ENCODE assay signal across 10 cellular contexts in the genomic region with DNA sequence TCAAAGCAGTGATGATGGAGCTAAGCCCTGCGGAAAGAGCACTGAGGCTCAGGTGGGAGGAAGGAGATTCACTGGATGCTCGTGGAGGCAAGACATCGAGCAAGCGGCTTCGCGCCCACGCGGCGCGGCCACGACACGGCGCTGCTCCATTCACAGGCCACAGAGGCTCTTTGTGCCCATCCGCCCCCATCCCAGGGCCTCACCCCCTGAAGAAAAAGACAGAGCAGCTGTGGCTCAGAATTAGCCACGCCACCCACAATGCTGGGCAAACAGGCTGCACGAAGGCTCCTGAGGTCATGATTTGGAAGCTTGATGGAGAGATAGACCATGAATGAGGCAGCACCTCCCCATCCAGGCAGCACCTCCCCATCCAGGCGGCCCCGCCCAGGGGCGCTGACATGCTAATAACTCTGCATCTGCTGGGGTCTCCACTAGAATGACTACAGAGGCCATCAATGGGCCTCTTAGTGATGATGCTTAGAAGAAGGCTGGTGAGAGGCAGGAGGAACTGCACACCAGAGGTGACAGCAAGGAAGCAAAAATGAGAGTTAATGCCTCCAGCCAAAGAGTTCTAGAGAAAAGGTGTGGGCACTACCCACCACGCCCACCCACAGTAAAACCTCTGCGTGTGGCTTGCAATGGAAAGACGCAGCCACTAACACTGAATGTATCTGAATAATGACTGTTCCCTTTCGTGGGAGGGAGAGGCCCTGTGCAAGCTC. TPM values are rescaled to one million over a fixed set of nuclear protein-coding genes. Genes with fewer than 3 reads are reported as not detected.
DNase-seq lines count a peak whose midpoint lies in the region; TF ChIP-seq lines count a peak whose summit lies in the region.
"Had no signal": no experiment of that assay in that cellular context is flagged by ENCODE, and none has a peak within 500 bp of the region (broad histone marks: within the 10 kb centered on the region; RNA-seq: fewer than 3 reads in every experiment).

No MANE protein-coding gene starts in this region.

- TF ChIP-seq CTCF in sigmoid colon (IDR thresholded peaks at IDR 0.05), result no peak

- TF ChIP-seq EP300 in sigmoid colon (IDR thresholded peaks at IDR 0.05), result no peak

- peak in 12 of 14 donors; percentile 8 to 80 (median 59) for DNase-seq in C1 segment of cervical spinal cord (lab: John Stamatoyannopoulos, UW)
- DNase-seq in activated CD4-positive, alpha-beta T cell treated with anti-CD3 and anti-CD28 coated beads, Interleukin-2, amount 50 U/mL, for 48 hours, result peak; percentile 73 to 79
- DNase-seq in epithelial cell of prostate (ENCODE audit: low read depth, low spot score), result no peak
- no peak for DNase-seq in sigmoid colon
- no peak for DNase-seq in SIG-M5 treated with dmso at 0.1 percent for 504 hours (lab: John Stamatoyannopoulos, UW; ENCODE audit: unreplicated experiment)
- no peak for DNase-seq in NCI-H187 (lab: John Stamatoyannopoulos, UW)
- DNase-seq in RKO (ENCODE audit: low spot score), result no peak
- no peak for DNase-seq in NCI-H526 treated with DMSO at 0.1 percent for 48 hours (lab: John Stamatoyannopoulos, UW)
- DNase-seq: GOT3 had no signal

- H3K27me3 ChIP-seq in sigmoid colon, result no peaks in the 10 kb centered on the region

- H3K9me3 ChIP-seq in sigmoid colon, result no peaks in the 10 kb centered on the region

- TF ChIP-seq POLR2A in sigmoid colon (IDR thresholded peaks at IDR 0.05), result no peak

- peak overlapping the region; percentile 99 for H3K27ac ChIP-seq in epithelial cell of prostate
- peak overlapping the region; percentile 96 to 100 (median 99) for H3K27ac ChIP-seq in sigmoid colon
- H3K27ac ChIP-seq: parathyroid adenoma had no signal

- H3K4me1 ChIP-seq in sigmoid colon, result peaks cover 0 to 96% (median 94%) of the 10 kb centered on the region in 4 donors
- H3K4me1 ChIP-seq: parathyroid adenoma had no signal

- intact Hi-C loops in sigmoid colon (cut with DNase I), result no loop called here

- 74 to 81% methylated on average over 23 of the region's 23 CpGs for WGBS in sigmoid colon, 2 donors

- H3K36me3 ChIP-seq in sigmoid colon, result peaks cover 7 to 61% (median 37%) of the 10 kb centered on the region in 4 donors

- H3K4me3 ChIP-seq in sigmoid colon, result no peak overlapping the region

RNA-seq across cellular contexts. Expression of a gene that starts 43.5 kb away (rescaled TPM):
- total RNA-seq in sigmoid colon, result 100 to 1,000 TPM; 147 to 273 (median 184) TPM
- polyA plus RNA-seq in sigmoid colon, result 100 to 1,000 TPM in 1 of 3 donors, 10 to 100 TPM in 2; 63.7 to 307 (median 88.3) TPM

Comparison
In these comparisons a context has a peak if more than half of its experiments do, and no peak if none do; other contexts are left out.
1. DNase-seq: peak in C1 segment of cervical spinal cord (12 of 14) and activated CD4-positive, alpha-beta T cell treated with anti-CD3 and anti-CD28 coated beads, Interleukin-2, amount 50 U/mL, for 48 hours (2 of 2); none in epithelial cell of prostate (single experiment), sigmoid colon (single experiment), SIG-M5 treated with dmso at 0.1 percent for 504 hours (single experiment), NCI-H187 (0 of 2), RKO (single experiment) and NCI-H526 treated with DMSO at 0.1 percent for 48 hours (single experiment).